In genomic region chr17:33811006-33811760, GRCh38 we compare ENCODE assay signal across 1 cellular context.
TF ChIP-seq lines count a peak whose summit lies in the region.

No MANE protein-coding gene starts in this region.

TF ChIP-seq in GM23338, 12 proteins besides CTCF, POLR2A, EP300 and RAD21 (continued from another document):
- no peak for TF ChIP-seq ZNF114 (CRISPR knock-in tag; IDR thresholded peaks at IDR 0.05)
- no peak for TF ChIP-seq JUNB (IDR thresholded peaks at IDR 0.05; ENCODE audit: unreplicated experiment)
